In genomic region chr7:128420773-128421172, GRCh38 we compare ENCODE assay signal across 1 cellular context.
A peak's percentile ranks its signal among the peaks of the same experiment; 100 is the strongest.
TF ChIP-seq lines count a peak whose summit lies in the region.

No MANE protein-coding gene starts in this region.

TF ChIP-seq in HepG2, 621 proteins besides CTCF, POLR2A, EP300 and RAD21:
- TF ChIP-seq NKX3-1 (CRISPR knock-in tag; IDR thresholded peaks at IDR 0.05): no peak
- TF ChIP-seq, protein P1, sequence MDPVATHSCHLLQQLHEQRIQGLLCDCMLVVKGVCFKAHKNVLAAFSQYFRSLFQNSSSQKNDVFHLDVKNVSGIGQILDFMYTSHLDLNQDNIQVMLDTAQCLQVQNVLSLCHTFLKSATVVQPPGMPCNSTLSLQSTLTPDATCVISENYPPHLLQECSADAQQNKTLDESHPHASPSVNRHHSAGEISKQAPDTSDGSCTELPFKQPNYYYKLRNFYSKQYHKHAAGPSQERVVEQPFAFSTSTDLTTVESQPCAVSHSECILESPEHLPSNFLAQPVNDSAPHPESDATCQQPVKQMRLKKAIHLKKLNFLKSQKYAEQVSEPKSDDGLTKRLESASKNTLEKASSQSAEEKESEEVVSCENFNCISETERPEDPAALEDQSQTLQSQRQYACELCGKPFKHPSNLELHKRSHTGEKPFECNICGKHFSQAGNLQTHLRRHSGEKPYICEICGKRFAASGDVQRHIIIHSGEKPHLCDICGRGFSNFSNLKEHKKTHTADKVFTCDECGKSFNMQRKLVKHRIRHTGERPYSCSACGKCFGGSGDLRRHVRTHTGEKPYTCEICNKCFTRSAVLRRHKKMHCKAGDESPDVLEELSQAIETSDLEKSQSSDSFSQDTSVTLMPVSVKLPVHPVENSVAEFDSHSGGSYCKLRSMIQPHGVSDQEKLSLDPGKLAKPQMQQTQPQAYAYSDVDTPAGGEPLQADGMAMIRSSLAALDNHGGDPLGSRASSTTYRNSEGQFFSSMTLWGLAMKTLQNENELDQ (CRISPR knock-in tag; IDR thresholded peaks at IDR 0.05; ENCODE audit: borderline replicate concordance): no peak
- TF ChIP-seq TEAD3 (CRISPR knock-in tag; optimal IDR thresholded peaks at IDR 0.05; ENCODE audit: borderline replicate concordance): peak; percentile 15
